ENCODE assay signal across 1 cellular context in genomic region chr12:67452119-67452805, GRCh38.
TF ChIP-seq lines count a peak whose summit lies in the region.

No MANE protein-coding gene starts in this region.

TF ChIP-seq in GM12878, 131 proteins besides CTCF, POLR2A, EP300 and RAD21 (continued from another document and continues in another):
- TF ChIP-seq PRDM15 (CRISPR knock-in tag; IDR thresholded peaks at IDR 0.05) (no peak), HDAC6 (IDR thresholded peaks at IDR 0.05; ENCODE audit: unreplicated experiment) (no peak), TBL1XR1 (IDR thresholded peaks at IDR 0.05; ENCODE audit: low read depth, low read length) (peak; percentile 97), PAX8 (IDR thresholded peaks at IDR 0.05) (no peak), PKNOX1 (IDR thresholded peaks at IDR 0.05) (peak; percentile 37; the same call in 1 of the 2 replicates), RFX5 (IDR thresholded peaks at IDR 0.05; ENCODE audit: low read depth, low read length) (no peak), SMAD5 (IDR thresholded peaks at IDR 0.05; ENCODE audit: low read depth) (no peak), MAX (IDR thresholded peaks at IDR 0.05; ENCODE audit: low read depth, low read length) (no peak), BCL3 (IDR thresholded peaks at IDR 0.05; ENCODE audit: borderline replicate concordance, insufficient read depth, low read depth, low read length, poor library complexity, severe bottlenecking) (peak; percentile 88), ZBTB40 (IDR thresholded peaks at IDR 0.05; ENCODE audit: borderline replicate concordance) (peak; percentile 53), RUNX3 (IDR thresholded peaks at IDR 0.05; ENCODE audit: low read length) (peak; percentile 100), RAD51 (IDR thresholded peaks at IDR 0.05) (peak; percentile 12; the same call in 1 of the 2 replicates), SPI1 (IDR thresholded peaks at IDR 0.05; ENCODE audit: borderline replicate concordance, insufficient read depth, low read depth, low read length) (peak; percentile 98), STAT3 (IDR thresholded peaks at IDR 0.05; ENCODE audit: low read depth, low read length) (no peak), CHD4 (IDR thresholded peaks at IDR 0.05) (no peak), ZBTB11 (CRISPR knock-in tag; IDR thresholded peaks at IDR 0.05) (no peak), ASH2L (IDR thresholded peaks at IDR 0.05; ENCODE audit: borderline replicate concordance, low read depth) (no peak), NFXL1 (IDR thresholded peaks at IDR 0.05; ENCODE audit: borderline replicate concordance) (no peak), MEF2A (IDR thresholded peaks at IDR 0.05; ENCODE audit: insufficient read depth, low read depth, low read length) (peak; percentile 90), TCF3 (IDR thresholded peaks at IDR 0.05; ENCODE audit: borderline replicate concordance, insufficient read depth, low read depth, low read length) (peak; percentile 83), TARDBP (IDR thresholded peaks at IDR 0.05; ENCODE audit: borderline replicate concordance) (0 out of 2 replicates have a peak, but pooled peaks have one; percentile 30), MYC (IDR thresholded peaks at IDR 0.05; ENCODE audit: insufficient read depth, insufficient read length, insufficient replicate concordance, low read length, severe bottlenecking) (no peak), E4F1 (IDR thresholded peaks at IDR 0.05; ENCODE audit: borderline replicate concordance, partially characterized antibody) (no peak), HDAC2 (IDR thresholded peaks at IDR 0.05) (no peak; the same call in 1 of the 2 replicates), PBX3 (IDR thresholded peaks at IDR 0.05; ENCODE audit: insufficient replicate concordance, low read depth, low read length) (no peak), SREBF2 (IDR thresholded peaks at IDR 0.05; ENCODE audit: low read length) (no peak), ZBTB4 (CRISPR knock-in tag; IDR thresholded peaks at IDR 0.05) (no peak), FOXK2 (IDR thresholded peaks at IDR 0.05) (no peak), KDM1A (IDR thresholded peaks at IDR 0.05; ENCODE audit: borderline replicate concordance) (no peak), BHLHE40 (IDR thresholded peaks at IDR 0.05; ENCODE audit: borderline replicate concordance in 1 of 2, low read depth in 2 of 2, low read length in 1 of 2) (peak; percentile 88), JUND (IDR thresholded peaks at IDR 0.05; ENCODE audit: low read depth, low read length) (peak; percentile 61; the same call in 1 of the 2 replicates), CBX5 (IDR thresholded peaks at IDR 0.05; ENCODE audit: low read depth) (peak; percentile 100), KAT2A (conservative IDR thresholded peaks at IDR 0.05; ENCODE audit: control insufficient read depth, low read depth, low read length) (no peak), NFIC (IDR thresholded peaks at IDR 0.05; ENCODE audit: low read depth, low read length) (peak; percentile 98), SIX5 (IDR thresholded peaks at IDR 0.05; ENCODE audit: low read depth, low read length, severe bottlenecking) (no peak), POU2F2 (IDR thresholded peaks at IDR 0.05; ENCODE audit: borderline replicate concordance, low read depth, low read length) (peak; percentile 97), EZH2 (IDR thresholded peaks at IDR 0.05; ENCODE audit: borderline replicate concordance, control insufficient read depth, low read depth, low read length) (no peak), YBX1 (IDR thresholded peaks at IDR 0.05) (no peak), SMARCA5 (IDR thresholded peaks at IDR 0.05) (no peak), NR2C1 (IDR thresholded peaks at IDR 0.05) (no peak), EED (IDR thresholded peaks at IDR 0.05; ENCODE audit: low read depth) (peak; percentile 96)
